ENCODE assay signal across 26 cellular contexts in genomic region chrX:132086717-132087116, GRCh38. TPM values are rescaled to one million over a fixed set of nuclear protein-coding genes. Genes with fewer than 3 reads are reported as not detected.
A peak's percentile ranks its signal among the peaks of the same experiment; 100 is the strongest.
DNase-seq lines count a peak whose midpoint lies in the region; ATAC-seq and TF ChIP-seq lines count a peak whose summit lies in the region.
"Had no signal": no experiment of that assay in that cellular context is flagged by ENCODE, and none has a peak within 500 bp of the region (broad histone marks: within the 10 kb centered on the region; RNA-seq: fewer than 3 reads in every experiment).

No MANE protein-coding gene starts in this region.

- DNase-seq in HCEC 1CT, result peak; percentile 41
- no peak for DNase-seq in RWPE2 (ENCODE audit: low spot score)
- DNase-seq in epithelial cell of esophagus (ENCODE audit: low read depth), result peak; percentile 48
- peak; percentile 21 to 79 for DNase-seq in trophoblast cell
- no peak for DNase-seq in NAMALWA (ENCODE audit: low spot score)
- DNase-seq: activated CD4-positive, alpha-beta T cell treated with anti-CD3 and anti-CD28 coated beads, Interleukin-2, amount 10 ng/mL, durations not matched to agents 7 days and 5 days; activated naive CD8-positive, alpha-beta T cell treated with anti-CD3 and anti-CD28 coated beads, Interleukin-2, amount 50 U/mL, for 24 hours; DMS53; Karpas-422; lower lobe of right lung; NCI-H1048; NCI-H2081; NCI-H446; OCI-M1; psoas muscle; stimulated activated naive CD4-positive, alpha-beta T cell; T-helper 17 cell had no signal

- H4K91ac ChIP-seq in trophoblast cell (ENCODE audit: low read depth, low read length), result no peak overlapping the region

- H3K14ac ChIP-seq in trophoblast cell (ENCODE audit: low read length), result no peak overlapping the region

- no peaks in the 10 kb centered on the region for H3K79me2 ChIP-seq in trophoblast cell (ENCODE audit: control insufficient read depth, insufficient read depth, low read length, poor library complexity)

- H3K4me1 ChIP-seq in RWPE2 (ENCODE audit: insufficient read depth, poor library complexity, severe bottlenecking) (peaks cover 2% of the 10 kb centered on the region), trophoblast cell (ENCODE audit: control insufficient read depth in 1 of 2, insufficient read depth in 2 of 2, low read length in 2 of 2) (no peaks in the 10 kb centered on the region)
- H3K4me1 ChIP-seq: lower lobe of right lung, neural progenitor cell, psoas muscle, SJSA1 had no signal

- H3K4me3 ChIP-seq in RWPE2 (ENCODE audit: severe bottlenecking) (no peak overlapping the region), epithelial cell of esophagus (ENCODE audit: low read length) (no peak overlapping the region), trophoblast cell (ENCODE audit: low read depth, low read length) (no peak overlapping the region)
- H3K4me3 ChIP-seq: GM12878, lower lobe of right lung, neural progenitor cell, psoas muscle, SJSA1, skin epidermis, thoracic aorta had no signal

- no peak overlapping the region for H3K4me2 ChIP-seq in trophoblast cell (ENCODE audit: low read length)
- H3K4me2 ChIP-seq: neural progenitor cell had no signal

- H3K4ac ChIP-seq in trophoblast cell (ENCODE audit: low read depth, low read length), result no peak overlapping the region

- H3K79me1 ChIP-seq in trophoblast cell (ENCODE audit: low read length), result no peaks in the 10 kb centered on the region

- ATAC-seq in RWPE2 (ENCODE audit: low read depth), result peak; percentile 81
- no peak for ATAC-seq in GM21717 (IDR thresholded peaks at IDR 0.05; ENCODE audit: unreplicated experiment)
- no peak for ATAC-seq in HG03565 (IDR thresholded peaks at IDR 0.05; ENCODE audit: unreplicated experiment)
- ATAC-seq in HG03442 (IDR thresholded peaks at IDR 0.05; ENCODE audit: unreplicated experiment), result no peak
- ATAC-seq: activated naive CD8-positive, alpha-beta T cell treated with anti-CD3 and anti-CD28 coated beads, Interleukin-2, amount 50 U/mL, for 24 hours; GM12878; lower lobe of right lung; psoas muscle; T-helper 17 cell had no signal

- H4K12ac ChIP-seq in trophoblast cell (ENCODE audit: low read depth, low read length), result no peak overlapping the region

- TF ChIP-seq CTCF in RWPE2 (IDR thresholded peaks at IDR 0.05; ENCODE audit: poor library complexity, severe bottlenecking) (no peak), epithelial cell of esophagus (IDR thresholded peaks at IDR 0.05; ENCODE audit: insufficient read depth, low read depth, low read length, missing control alignments) (no peak)

- H2BK12ac ChIP-seq in trophoblast cell (ENCODE audit: low read length), result no peak overlapping the region

- no peaks in the 10 kb centered on the region for H3K9me3 ChIP-seq in RWPE2 (ENCODE audit: severe bottlenecking)
- no peaks in the 10 kb centered on the region for H3K9me3 ChIP-seq in trophoblast cell (ENCODE audit: insufficient read depth, low read depth, low read length)
- H3K9me3 ChIP-seq: lower lobe of right lung, psoas muscle, SJSA1, thoracic aorta had no signal

- peak overlapping the region; percentile 26 for H3K27ac ChIP-seq in RWPE2 (ENCODE audit: poor library complexity, severe bottlenecking)
- no peak overlapping the region for H3K27ac ChIP-seq in trophoblast cell (ENCODE audit: low read depth, low read length)
- H3K27ac ChIP-seq: lower lobe of right lung, neural progenitor cell, psoas muscle, SJSA1, skin epidermis, thoracic aorta had no signal

- no peak overlapping the region for H4K8ac ChIP-seq in trophoblast cell (ENCODE audit: low read depth, low read length)

- H2BK5ac ChIP-seq in trophoblast cell (ENCODE audit: low read depth, low read length, poor library complexity), result no peak overlapping the region

- no peaks in the 10 kb centered on the region for H3K36me3 ChIP-seq in RWPE2 (ENCODE audit: low read depth)
- H3K36me3 ChIP-seq in trophoblast cell (ENCODE audit: control insufficient read depth in 1 of 2, insufficient read depth in 2 of 2, low read length in 2 of 2), result no peaks in the 10 kb centered on the region
- H3K36me3 ChIP-seq: lower lobe of right lung, neural progenitor cell, SJSA1, thoracic aorta had no signal

- no peak overlapping the region for H2AK5ac ChIP-seq in trophoblast cell (ENCODE audit: low read length)

- H3K18ac ChIP-seq in trophoblast cell (ENCODE audit: low read length), result no peak overlapping the region

- H3K23ac ChIP-seq in trophoblast cell (ENCODE audit: low read length), result no peak overlapping the region

- no peak overlapping the region for H2AFZ ChIP-seq in trophoblast cell (ENCODE audit: insufficient read depth, low read length, poor library complexity)
- H2AFZ ChIP-seq: neural progenitor cell had no signal

- H3K9ac ChIP-seq in trophoblast cell (ENCODE audit: low read length), result no peak overlapping the region
- H3K9ac ChIP-seq: neural progenitor cell had no signal

- no CpG with 5 or more reads among the region's 1 CpG for WGBS in trophoblast cell (ENCODE audit: extremely low coverage, insufficient coverage, insufficient read length)

- no peak overlapping the region for H2BK120ac ChIP-seq in trophoblast cell (ENCODE audit: insufficient read depth, low read length, poor library complexity)

- no peaks in the 10 kb centered on the region for H3K27me3 ChIP-seq in RWPE2 (ENCODE audit: insufficient read depth, poor library complexity, severe bottlenecking)
- no peaks in the 10 kb centered on the region for H3K27me3 ChIP-seq in trophoblast cell (ENCODE audit: insufficient read depth, low read length)
- H3K27me3 ChIP-seq: neural progenitor cell, SJSA1 had no signal

RNA-seq across cellular contexts. Expression of gene FRMD7, which starts 41.1 kb away (rescaled TPM):
- 0.14 and 0.18 TPM in 2 replicates for polyA plus RNA-seq in trophoblast cell (2013)
- polyA plus RNA-seq: keratinocyte had no signal

Comparison
In these comparisons a context has a peak if more than half of its experiments do, and no peak if none do; other contexts are left out.
1. DNase-seq: peak in HCEC 1CT (single experiment), epithelial cell of esophagus (single experiment) and trophoblast cell (2 of 2); none in RWPE2 (single experiment) and NAMALWA (single experiment).